In genomic region chr7:75969704-75970498, GRCh38 we compare ENCODE assay signal across 1 cellular context.
TF ChIP-seq lines count a peak whose summit lies in the region.

No MANE protein-coding gene starts in this region.

TF ChIP-seq in WTC11, 78 proteins besides CTCF, POLR2A, EP300 and RAD21 (continued from another document):
- no peak for TF ChIP-seq NR2C2 (CRISPR knock-in tag; IDR thresholded peaks at IDR 0.05)
- no peak for TF ChIP-seq TCF7 (CRISPR knock-in tag; IDR thresholded peaks at IDR 0.05; ENCODE audit: low read depth)
- TF ChIP-seq ARID4B (CRISPR knock-in tag; IDR thresholded peaks at IDR 0.05; ENCODE audit: borderline replicate concordance) = no peak
- no peak for TF ChIP-seq PRRX2 (CRISPR knock-in tag; IDR thresholded peaks at IDR 0.05)
- no peak for TF ChIP-seq HMGA2 (CRISPR knock-in tag; IDR thresholded peaks at IDR 0.05)
- TF ChIP-seq NFYB (CRISPR knock-in tag; conservative IDR thresholded peaks at IDR 0.05; ENCODE audit: low read depth) = no peak
- no peak for TF ChIP-seq ZNF416 (CRISPR knock-in tag; IDR thresholded peaks at IDR 0.05)
- TF ChIP-seq SMAD3 (CRISPR knock-in tag; IDR thresholded peaks at IDR 0.05; ENCODE audit: borderline replicate concordance) = no peak
- TF ChIP-seq ETV6 (CRISPR knock-in tag; IDR thresholded peaks at IDR 0.05) = no peak
TF ChIP-seq in WTC11: peak in this region for 0.
